ENCODE assay signal across 21 cellular contexts in genomic region chr22:27159716-27160295, GRCh38.
"Had no signal": no experiment of that assay in that cellular context is flagged by ENCODE, and none has a peak within 500 bp of the region (broad histone marks: within the 10 kb centered on the region; RNA-seq: fewer than 3 reads in every experiment).

No MANE protein-coding gene starts in this region.

- H3K36me3 ChIP-seq: esophagus muscularis mucosa, gastroesophageal sphincter, ovary, right atrium auricular region, sigmoid colon, uterus had no signal

- FAIRE-seq: kidney had no signal

- H3K4me3 Mint-ChIP-seq: naive thymus-derived CD4-positive, alpha-beta T cell; stimulated activated naive B cell treated with anti-CD40 and anti-IgM and Interleukin-4, amounts not matched to agents 10 μg/mL and 1 μg/mL and 100 μg/mL, for 72 hours; stimulated activated naive CD8-positive, alpha-beta T cell treated with anti-CD3 and anti-CD28 coated beads, Interleukin-15, amount 100 ng/mL, for 72 hours; type B pancreatic cell had no signal

- H3K27ac Mint-ChIP-seq: naive thymus-derived CD4-positive, alpha-beta T cell; stimulated activated naive B cell treated with anti-CD40 and anti-IgM and Interleukin-4, amounts not matched to agents 10 μg/mL and 1 μg/mL and 100 μg/mL, for 72 hours; type B pancreatic cell had no signal

- ATAC-seq: gastroesophageal sphincter; left colon; left ventricle myocardium superior; naive thymus-derived CD4-positive, alpha-beta T cell; stimulated activated naive B cell treated with anti-CD40 and anti-IgM and Interleukin-4, amounts not matched to agents 10 μg/mL and 1 μg/mL and 100 μg/mL, for 72 hours; stimulated activated naive CD8-positive, alpha-beta T cell treated with anti-CD3 and anti-CD28 coated beads, Interleukin-15, amount 100 ng/mL, for 72 hours had no signal

- H3K36me3 Mint-ChIP-seq: naive thymus-derived CD4-positive, alpha-beta T cell; stimulated activated naive B cell treated with anti-CD40 and anti-IgM and Interleukin-4, amounts not matched to agents 10 μg/mL and 1 μg/mL and 100 μg/mL, for 72 hours; type B pancreatic cell had no signal

- DNase-seq: effector memory CD4-positive, alpha-beta T cell; kidney; left colon; left ventricle myocardium superior; naive thymus-derived CD4-positive, alpha-beta T cell; nucleus accumbens; ovary; sigmoid colon; stimulated activated CD4-positive, alpha-beta T cell treated with anti-CD3 and anti-CD28 coated beads, Interleukin-2, amount 100 ng/mL, for 24 hours; stimulated activated CD4-positive, alpha-beta T cell treated with anti-CD3 and anti-CD28 coated beads, Interleukin-4, amount 100 ng/mL, for 4 hours; stimulated activated naive B cell treated with anti-CD40 and anti-IgM and Interleukin-4, amounts not matched to agents 10 μg/mL and 1 μg/mL and 100 μg/mL, for 72 hours; stimulated activated naive CD8-positive, alpha-beta T cell treated with anti-CD3 and anti-CD28 coated beads, Interleukin-15, amount 100 ng/mL, for 72 hours; testis; uterus had no signal

- H3K27me3 ChIP-seq: esophagus muscularis mucosa, gastroesophageal sphincter, ovary, right atrium auricular region, sigmoid colon, testis, uterus had no signal

- H3K4me1 ChIP-seq: esophagus muscularis mucosa, gastroesophageal sphincter, right atrium auricular region, sigmoid colon, uterus had no signal

- H3K4me1 Mint-ChIP-seq: naive thymus-derived CD4-positive, alpha-beta T cell; stimulated activated naive B cell treated with anti-CD40 and anti-IgM and Interleukin-4, amounts not matched to agents 10 μg/mL and 1 μg/mL and 100 μg/mL, for 72 hours; stimulated activated naive CD8-positive, alpha-beta T cell treated with anti-CD3 and anti-CD28 coated beads, Interleukin-15, amount 100 ng/mL, for 72 hours had no signal

- H3K4me3 ChIP-seq: esophagus muscularis mucosa, gastroesophageal sphincter, lung, ovary, right atrium auricular region, sigmoid colon, skin epidermis, testis, uterus had no signal

- H3K9me3 Mint-ChIP-seq: stimulated activated naive B cell treated with anti-CD40 and anti-IgM and Interleukin-4, amounts not matched to agents 10 μg/mL and 1 μg/mL and 100 μg/mL, for 72 hours; stimulated activated naive CD8-positive, alpha-beta T cell treated with anti-CD3 and anti-CD28 coated beads, Interleukin-15, amount 100 ng/mL, for 72 hours; type B pancreatic cell had no signal

- H3K27ac ChIP-seq: epithelial cell of prostate, esophagus muscularis mucosa, gastroesophageal sphincter, ovary, right atrium auricular region, sigmoid colon, skin epidermis, testis, uterus had no signal
